In genomic region chr6:49462927-49463611, GRCh38 we compare ENCODE assay signal across 8 cellular contexts. TPM values are rescaled to one million over a fixed set of nuclear protein-coding genes. Genes with fewer than 3 reads are reported as not detected.
DNase-seq lines count a peak whose midpoint lies in the region; ATAC-seq, FAIRE-seq and TF ChIP-seq lines count a peak whose summit lies in the region.

CENPQ (plus strand) TSS chr6:49463370; CDS start chr6:49470177, 6,807 bp downstream.
MMUT (minus strand) TSS chr6:49463253; CDS start chr6:49459466, 3,787 bp downstream.

- H3K4me1 ChIP-seq in H1 (replicated peaks in 1 of 4; ENCODE audit: control insufficient read depth in 3 of 4, insufficient read depth in 4 of 4, low read length in 3 of 4) (no peaks in the 10 kb centered on the region), mesenchymal stem cell (ENCODE audit: control insufficient read depth, insufficient read depth, low read depth, low read length) (peaks cover 3% of the 10 kb centered on the region)

- no peak within 1 kb of the TSS for H3K23ac ChIP-seq in H1 (ENCODE audit: insufficient read length)
- no peak within 1 kb of the TSS for H3K23ac ChIP-seq in mesenchymal stem cell (ENCODE audit: low read length in 2 of 2)

- peaks cover 0 to under 1% (median 0%) of the 10 kb centered on the region in 4 experiments; a peak in 1 of 8 replicates for H3K36me3 ChIP-seq in H1 (ENCODE audit: control insufficient read depth in 2 of 4, insufficient read depth in 4 of 4, low read length in 3 of 4)
- peaks cover 0 to 12% of the 10 kb centered on the region in 2 experiments for H3K36me3 ChIP-seq in mesenchymal stem cell (ENCODE audit: control insufficient read depth in 1 of 2, insufficient read depth in 2 of 2, low read depth in 1 of 2, low read length in 2 of 2)

- H3K79me1 ChIP-seq in H1 (ENCODE audit: low read depth, low read length) (0 out of 2 replicates have a peak, but pooled peaks cover 5% of the 10 kb centered on the region), mesenchymal stem cell (replicated peaks; ENCODE audit: low read length, poor library complexity, severe bottlenecking) (peaks cover 30% of the 10 kb centered on the region)

- H2BK120ac ChIP-seq in H1 (replicated peaks; ENCODE audit: low read depth, low read length) (no peak within 1 kb of the TSS), mesenchymal stem cell (ENCODE audit: low read depth, low read length) (no peak within 1 kb of the TSS)

- FAIRE-seq in HTR-8/SVneo (lab: Jason Lieb, UNC) (peak; percentile 97), H1 (lab: Jason Lieb, UNC) (peak; percentile 93)

- peak within 1 kb of the TSS; percentile 5 for H3K56ac ChIP-seq in H1 (replicated peaks; ENCODE audit: insufficient read length, low read depth, low read length)

- H3K79me2 ChIP-seq in H1 (ENCODE audit: control insufficient read depth in 1 of 2, insufficient read depth in 2 of 2, low read length in 2 of 2) = peaks cover 11 to 71% of the 10 kb centered on the region in 2 experiments

- H3K23me2 ChIP-seq in H1 (ENCODE audit: low read depth, low read length) = peaks cover 4% of the 10 kb centered on the region

- H3K4me2 ChIP-seq in H1 (ENCODE audit: insufficient read depth in 1 of 2, low read depth in 2 of 2, low read length in 2 of 2) = peak within 1 kb of the TSS; percentile 80 to 82
- peak within 1 kb of the TSS; percentile 92 for H3K4me2 ChIP-seq in mesenchymal stem cell (ENCODE audit: low read length, poor library complexity, severe bottlenecking)

- H2BK15ac ChIP-seq in H1 (ENCODE audit: low read length) = no peak within 1 kb of the TSS
- H2BK15ac ChIP-seq in mesenchymal stem cell (ENCODE audit: low read depth, poor library complexity, severe bottlenecking) = no peak within 1 kb of the TSS

- POLR2A ChIA-PET in H1 (lab: Charles Lee; ENCODE audit: partially characterized antibody) = no interaction called here

- H4K5ac ChIP-seq in H1 (ENCODE audit: insufficient read length, low read depth, low read length) = peak within 1 kb of the TSS; percentile 24

- H4K20me1 ChIP-seq in H1 (replicated peaks in 1 of 2; ENCODE audit: control insufficient read depth in 1 of 2, insufficient read depth in 2 of 2, low read length in 2 of 2) = peaks cover 0 to 1% of the 10 kb centered on the region in 2 experiments

- peak within 1 kb of the TSS; percentile 95 to 99 (median 96) for H3K9ac ChIP-seq in H1 (replicated peaks in 1 of 4; ENCODE audit: extremely low read depth in 1 of 4, low read depth in 3 of 4, low read length in 3 of 4)
- peak within 1 kb of the TSS; percentile 98 for H3K9ac ChIP-seq in mesenchymal stem cell (ENCODE audit: low read length)

- TF ChIP-seq EP300 in H1 (IDR thresholded peaks at IDR 0.05; ENCODE audit: borderline replicate concordance in 1 of 2, low read depth in 2 of 2, low read length in 2 of 2) = peak; percentile 12 to 87; a peak in 2 of 3 replicates

- no peak for TF ChIP-seq CTCF in H1 (IDR thresholded peaks at IDR 0.05; ENCODE audit: control extremely low read depth in 1 of 3, insufficient read depth in 1 of 3, low read depth in 1 of 3, low read length in 3 of 3)

- H4K91ac ChIP-seq in H1 (replicated peaks; ENCODE audit: insufficient read length, low read length) = no peak within 1 kb of the TSS
- no peak within 1 kb of the TSS for H4K91ac ChIP-seq in mesenchymal stem cell (ENCODE audit: low read length)

- TF ChIP-seq POLR2A in H1 (IDR thresholded peaks at IDR 0.05; ENCODE audit: control extremely low read depth in 1 of 2, low read depth in 2 of 2, low read length in 2 of 2) = peak; percentile 93 to 98

- no peak within 1 kb of the TSS; the same call in 1 of the 2 replicates for H2BK12ac ChIP-seq in H1 (ENCODE audit: low read depth, low read length)
- H2BK12ac ChIP-seq in mesenchymal stem cell (ENCODE audit: low read length in 2 of 2) = no peak within 1 kb of the TSS

- ATAC-seq in GM21367 (IDR thresholded peaks at IDR 0.05; ENCODE audit: unreplicated experiment) = peak; percentile 99

- H4K8ac ChIP-seq in H1 (ENCODE audit: extremely low read depth, insufficient read depth, low read length) (peak within 1 kb of the TSS; percentile 87; the same call in 1 of the 2 replicates), mesenchymal stem cell (ENCODE audit: low read length) (peak within 1 kb of the TSS; percentile 54)

- H3K27me3 ChIP-seq in H1 (replicated peaks in 1 of 4; ENCODE audit: control insufficient read depth in 3 of 4, extremely low read depth in 1 of 4, insufficient read depth in 3 of 4, low read length in 3 of 4) (no peaks in the 10 kb centered on the region), mesenchymal stem cell (ENCODE audit: control insufficient read depth in 1 of 2, insufficient read depth in 1 of 2, low read length in 2 of 2) (no peaks in the 10 kb centered on the region)

- H3K18ac ChIP-seq in H1 (ENCODE audit: extremely low read depth, low read length) (no peak within 1 kb of the TSS), mesenchymal stem cell (ENCODE audit: low read depth in 1 of 2, low read length in 2 of 2) (no peak within 1 kb of the TSS)

- DNase-seq in COLO829 (ENCODE audit: low spot score) (peak; percentile 94), HTR-8/SVneo (ENCODE audit: insufficient read length, low spot score) (peak; percentile 90), NOMO-1 treated with dmso at 0.1 percent for 144 hours (lab: John Stamatoyannopoulos, UW; ENCODE audit: unreplicated experiment) (peak; percentile 95), H1 (ENCODE audit: low read depth in 1 of 2, low spot score in 2 of 2) (peak; percentile 81 to 91), mesenchymal stem cell (peak; percentile 96)
- peak; percentile 68 to 73 (median 72) for DNase-seq in activated CD8-positive, alpha-beta memory T cell treated with anti-CD3 and anti-CD28 coated beads for 48 hours (ENCODE audit: low read depth in 2 of 3, low spot score in 2 of 3)
- peak; percentile 83 for DNase-seq in stimulated activated CD8-positive, alpha-beta memory T cell treated with anti-CD3 and anti-CD28 coated beads, Interleukin-12 subunit alpha, Interleukin-12 subunit beta, amount 100 ng/mL, for 4 hours (ENCODE audit: low read depth)

- TF ChIP-seq RAD21 in H1 (IDR thresholded peaks at IDR 0.05 in 1 of 2, conservative IDR thresholded peaks at IDR 0.05 in 1 of 2; ENCODE audit: low read depth in 2 of 2, low read length in 2 of 2) = no peak

- peak within 1 kb of the TSS; percentile 76 for H2AFZ ChIP-seq in H1 (ENCODE audit: low read length)
- peak within 1 kb of the TSS; percentile 83 for H2AFZ ChIP-seq in mesenchymal stem cell (ENCODE audit: low read depth, low read length)

- no peak within 1 kb of the TSS for H2BK20ac ChIP-seq in H1 (ENCODE audit: low read length)

- CTCF ChIA-PET in H1 (lab: Charles Lee; ENCODE audit: partially characterized antibody) = no interaction called here

- H3K4me3 ChIP-seq in H1 (ENCODE audit: extremely low read depth in 1 of 4, insufficient read depth in 2 of 4, low read depth in 3 of 4, low read length in 4 of 4) (peak within 1 kb of the TSS; percentile 89 to 99 (median 95)), mesenchymal stem cell (ENCODE audit: insufficient read depth in 1 of 2, low read depth in 1 of 2, low read length in 2 of 2) (peak within 1 kb of the TSS; percentile 82 to 98)

- 2% methylated on average over 32 of the region's 37 CpGs; no CpG with 5 or more reads in 1 of the 2 experiments for WGBS in H1 (ENCODE audit: extremely low coverage in 1 of 2, insufficient coverage in 1 of 2, insufficient read length in 1 of 2, insufficient replicate concordance in 2 of 2, low coverage in 1 of 2, low lambda C conversion rate in 2 of 2, missing lambda C conversion rate in 1 of 2), 2 experiments
- under 1% methylated on average over 31 of the region's 37 CpGs for WGBS in mesenchymal stem cell

- H3K4ac ChIP-seq in H1 (replicated peaks; ENCODE audit: insufficient read length, low read depth, low read length) (no peak within 1 kb of the TSS), mesenchymal stem cell (ENCODE audit: low read depth in 1 of 2, low read length in 2 of 2) (peak within 1 kb of the TSS; percentile 19 to 40)

- H3K14ac ChIP-seq in H1 (ENCODE audit: insufficient read length) (no peak within 1 kb of the TSS), mesenchymal stem cell (ENCODE audit: low read length in 2 of 2) (peak within 1 kb of the TSS in 1 of 2 experiments; percentile 92)

- H2BK5ac ChIP-seq in H1 (ENCODE audit: low read depth, low read length) (peak within 1 kb of the TSS; percentile 76), mesenchymal stem cell (ENCODE audit: low read depth, low read length, poor library complexity, severe bottlenecking) (no peak within 1 kb of the TSS)

- H2AK5ac ChIP-seq in H1 (ENCODE audit: low read depth, low read length) = peak within 1 kb of the TSS; percentile 14
- no peak within 1 kb of the TSS for H2AK5ac ChIP-seq in mesenchymal stem cell (ENCODE audit: low read length, severe bottlenecking)

- H3K27ac ChIP-seq in H1 (ENCODE audit: low read depth, low read length) (peak within 1 kb of the TSS; percentile 93), mesenchymal stem cell (ENCODE audit: low read length, poor library complexity, severe bottlenecking) (peak within 1 kb of the TSS; percentile 5)

- H3K9me3 ChIP-seq in H1 (ENCODE audit: insufficient read depth in 2 of 2, low read depth in 1 of 2, low read length in 1 of 2) (no peaks in the 10 kb centered on the region), mesenchymal stem cell (ENCODE audit: control insufficient read depth, low read length) (no peaks in the 10 kb centered on the region)

RNA-seq across cellular contexts. Expression of gene CENPQ, which starts in this region (rescaled TPM):
- total RNA-seq in H1 (2021; fragmentation: NEBNext Ultra II Directional; extraction: Animal tissue kit (Norgen Biotek cat#: 25700)) = 19.6 and 19.7 TPM in 2 replicates
- polyA plus RNA-seq in H1 (2011; rRNA removed) = 4.3 and 9.4 TPM in 2 replicates
- polyA plus RNA-seq in H1 (2011; cell fraction: cytosol; rRNA removed) = 11.6 TPM
- 1.7 TPM for polyA plus RNA-seq in H1 (2011; cell fraction: nucleus; rRNA removed)
- polyA plus RNA-seq in H1 (2012, experiment 1 of 2) = 6.2 to 13.5 TPM (median 7.3 TPM) in 4 replicates
- 3.6 TPM for polyA plus RNA-seq in H1 (2012, experiment 2 of 2)
- polyA plus RNA-seq in H1 (2013, experiment 1 of 2) = 19.1 TPM
- polyA plus RNA-seq in H1 (2013, experiment 2 of 2) = 19.5 TPM
- polyA minus RNA-seq in H1 (2011; rRNA and poly(A)+ RNA removed) = 3.8 and 6.4 TPM in 2 replicates
- 2.3 TPM for polyA minus RNA-seq in H1 (2011; cell fraction: cytosol; rRNA and poly(A)+ RNA removed)
- polyA minus RNA-seq in H1 (2011; cell fraction: nucleus; rRNA and poly(A)+ RNA removed) = 13.0 TPM
- 4.0 TPM for polyA plus RNA-seq in mesenchymal stem cell (2013, experiment 1 of 2)
- polyA plus RNA-seq in mesenchymal stem cell (2013, experiment 2 of 2) = 4.0 TPM

RNA-seq across cellular contexts. Expression of gene MMUT, which starts in this region (rescaled TPM):
- 11.9 and 13.0 TPM in 2 replicates for total RNA-seq in H1 (2021; fragmentation: NEBNext Ultra II Directional; extraction: Animal tissue kit (Norgen Biotek cat#: 25700))
- polyA plus RNA-seq in H1 (2011; rRNA removed) = 3.0 and 5.2 TPM in 2 replicates
- 6.6 TPM for polyA plus RNA-seq in H1 (2011; cell fraction: cytosol; rRNA removed)
- 6.3 TPM for polyA plus RNA-seq in H1 (2011; cell fraction: nucleus; rRNA removed)
- 8.3 to 12.6 TPM (median 9.0 TPM) in 4 replicates for polyA plus RNA-seq in H1 (2012, experiment 1 of 2)
- polyA plus RNA-seq in H1 (2012, experiment 2 of 2) = 0.73 TPM
- polyA plus RNA-seq in H1 (2013, experiment 1 of 2) = 11.4 TPM
- polyA plus RNA-seq in H1 (2013, experiment 2 of 2) = 11.0 TPM
- 8.5 and 11.1 TPM in 2 replicates for polyA minus RNA-seq in H1 (2011; rRNA and poly(A)+ RNA removed)
- polyA minus RNA-seq in H1 (2011; cell fraction: cytosol; rRNA and poly(A)+ RNA removed) = 4.4 TPM
- 8.6 TPM for polyA minus RNA-seq in H1 (2011; cell fraction: nucleus; rRNA and poly(A)+ RNA removed)
- 11.7 TPM for polyA plus RNA-seq in mesenchymal stem cell (2013, experiment 1 of 2)
- polyA plus RNA-seq in mesenchymal stem cell (2013, experiment 2 of 2) = 12.8 TPM

Comparison
In these comparisons a context has a peak if more than half of its experiments do, and no peak if none do; other contexts are left out.
1. Peak in every context shown above with its lines: DNase-seq, ATAC-seq, H3K4me3 ChIP-seq and H3K27ac ChIP-seq.